ENCODE assay signal across 1 cellular context in genomic region chr19:39084732-39085080, GRCh38.
TF ChIP-seq lines count a peak whose summit lies in the region.

No MANE protein-coding gene starts in this region.

TF ChIP-seq in IMR-90, 13 proteins besides CTCF, POLR2A, EP300 and RAD21 (continued from another document):
- TF ChIP-seq MAFK (IDR thresholded peaks at IDR 0.05; ENCODE audit: low read depth, low read length): no peak
- no peak for TF ChIP-seq CHD1 (IDR thresholded peaks at IDR 0.05; ENCODE audit: low read depth, low read length)
- no peak for TF ChIP-seq MXI1 (IDR thresholded peaks at IDR 0.05; ENCODE audit: borderline replicate concordance, low read depth, low read length)
- TF ChIP-seq RCOR1 (IDR thresholded peaks at IDR 0.05; ENCODE audit: insufficient replicate concordance, low read length): no peak
- TF ChIP-seq, protein P1, sequence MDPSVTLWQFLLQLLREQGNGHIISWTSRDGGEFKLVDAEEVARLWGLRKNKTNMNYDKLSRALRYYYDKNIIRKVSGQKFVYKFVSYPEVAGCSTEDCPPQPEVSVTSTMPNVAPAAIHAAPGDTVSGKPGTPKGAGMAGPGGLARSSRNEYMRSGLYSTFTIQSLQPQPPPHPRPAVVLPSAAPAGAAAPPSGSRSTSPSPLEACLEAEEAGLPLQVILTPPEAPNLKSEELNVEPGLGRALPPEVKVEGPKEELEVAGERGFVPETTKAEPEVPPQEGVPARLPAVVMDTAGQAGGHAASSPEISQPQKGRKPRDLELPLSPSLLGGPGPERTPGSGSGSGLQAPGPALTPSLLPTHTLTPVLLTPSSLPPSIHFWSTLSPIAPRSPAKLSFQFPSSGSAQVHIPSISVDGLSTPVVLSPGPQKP (IDR thresholded peaks at IDR 0.05; ENCODE audit: borderline replicate concordance, low read depth, low read length): no peak
- no peak for TF ChIP-seq SMC3 (IDR thresholded peaks at IDR 0.05; ENCODE audit: low read depth, low read length)
- no peak for TF ChIP-seq MAZ (IDR thresholded peaks at IDR 0.05; ENCODE audit: borderline replicate concordance, low read depth, low read length)
- no peak for TF ChIP-seq CEBPB (IDR thresholded peaks at IDR 0.05; ENCODE audit: low read depth, low read length)
